29 cellular contexts compared by ENCODE assay signal in genomic region chr6:36273067-36273466, GRCh38.
"Had no signal": no experiment of that assay in that cellular context is flagged by ENCODE, and none has a peak within 500 bp of the region (broad histone marks: within the 10 kb centered on the region; RNA-seq: fewer than 3 reads in every experiment).

No MANE protein-coding gene starts in this region.

- H3K36me3 Mint-ChIP-seq: stimulated activated effector memory CD8-positive, alpha-beta T cell treated with anti-CD3 and anti-CD28 coated beads, Interleukin-12 subunit alpha, Interleukin-12 subunit beta, amount 100 ng/mL, for 72 hours; stimulated activated memory B cell treated with anti-CD40 and anti-IgM and Interleukin-4, amounts not matched to agents 10 μg/mL and 1 μg/mL and 100 μg/mL, for 72 hours; stimulated activated naive B cell treated with anti-CD40 and anti-IgM and Interleukin-4, amounts not matched to agents 10 μg/mL and 1 μg/mL and 100 μg/mL, for 72 hours; type B pancreatic cell had no signal

- H3K9me3 Mint-ChIP-seq: stimulated activated effector memory CD8-positive, alpha-beta T cell treated with anti-CD3 and anti-CD28 coated beads, Interleukin-12 subunit alpha, Interleukin-12 subunit beta, amount 100 ng/mL, for 72 hours; stimulated activated memory B cell treated with anti-CD40 and anti-IgM and Interleukin-4, amounts not matched to agents 10 μg/mL and 1 μg/mL and 100 μg/mL, for 72 hours; stimulated activated naive B cell treated with anti-CD40 and anti-IgM and Interleukin-4, amounts not matched to agents 10 μg/mL and 1 μg/mL and 100 μg/mL, for 72 hours; stimulated activated naive CD8-positive, alpha-beta T cell treated with anti-CD3 and anti-CD28 coated beads, Interleukin-15, amount 100 ng/mL, for 72 hours; stimulated activated naive CD8-positive, alpha-beta T cell treated with anti-CD3 and anti-CD28 coated beads, Interleukin-15, Interleukin-2, amounts not matched to agents 100 ng/mL and 50 ng/mL, for 24 hours; type B pancreatic cell had no signal

- H3K4me1 ChIP-seq: thyroid gland, tibial artery, upper lobe of left lung, upper lobe of right lung, uterus had no signal

- FAIRE-seq: urothelium cell line had no signal

- H3K4me3 ChIP-seq: stomach, suprapubic skin, testis, thoracic aorta, thyroid gland, tibial artery, tibial nerve, transverse colon, upper lobe of left lung, upper lobe of right lung, uterus, vagina had no signal

- H3K36me3 ChIP-seq: stomach, suprapubic skin, thoracic aorta, thyroid gland, tibial artery, tibial nerve, transverse colon, upper lobe of left lung, upper lobe of right lung, uterus, vagina had no signal

- H3K27ac ChIP-seq: stomach, suprapubic skin, testis, thoracic aorta, thyroid gland, tibial artery, tibial nerve, transverse colon, upper lobe of left lung, upper lobe of right lung, uterus, vagina had no signal

- ATAC-seq: stimulated activated effector memory CD8-positive, alpha-beta T cell treated with anti-CD3 and anti-CD28 coated beads, Interleukin-12 subunit alpha, Interleukin-12 subunit beta, amount 100 ng/mL, for 72 hours; stimulated activated memory B cell treated with anti-CD40 and anti-IgM and Interleukin-4, amounts not matched to agents 10 μg/mL and 1 μg/mL and 100 μg/mL, for 72 hours; stimulated activated naive B cell treated with anti-CD40 and anti-IgM and Interleukin-4, amounts not matched to agents 10 μg/mL and 1 μg/mL and 100 μg/mL, for 72 hours; stimulated activated naive CD8-positive, alpha-beta T cell treated with anti-CD3 and anti-CD28 coated beads, Interleukin-15, amount 100 ng/mL, for 72 hours; stimulated activated naive CD8-positive, alpha-beta T cell treated with anti-CD3 and anti-CD28 coated beads, Interleukin-15, Interleukin-2, amounts not matched to agents 100 U/mL and 50 U/mL, for 24 hours; upper lobe of right lung had no signal

- H3K4me1 Mint-ChIP-seq: stimulated activated effector memory CD8-positive, alpha-beta T cell treated with anti-CD3 and anti-CD28 coated beads, Interleukin-12 subunit alpha, Interleukin-12 subunit beta, amount 100 ng/mL, for 72 hours; stimulated activated memory B cell treated with anti-CD40 and anti-IgM and Interleukin-4, amounts not matched to agents 10 μg/mL and 1 μg/mL and 100 μg/mL, for 72 hours; stimulated activated naive B cell treated with anti-CD40 and anti-IgM and Interleukin-4, amounts not matched to agents 10 μg/mL and 1 μg/mL and 100 μg/mL, for 72 hours; stimulated activated naive CD8-positive, alpha-beta T cell treated with anti-CD3 and anti-CD28 coated beads, Interleukin-15, amount 100 ng/mL, for 72 hours had no signal

- DNase-seq: stimulated activated CD4-positive, alpha-beta T cell treated with anti-CD3 and anti-CD28 coated beads, Interleukin-2, amount 100 ng/mL, for 48 hours; stimulated activated CD4-positive, alpha-beta T cell treated with anti-CD3 and anti-CD28 coated beads, Interleukin-4, amount 100 ng/mL, for 1 hour; stimulated activated CD4-positive, alpha-beta T cell treated with anti-CD3 and anti-CD28 coated beads, Interleukin-4, amount 100 ng/mL, for 24 hours; stimulated activated CD4-positive, alpha-beta T cell treated with anti-CD3 and anti-CD28 coated beads, Interleukin-4, amount 100 ng/mL, for 4 hours; stimulated activated CD8-positive, alpha-beta memory T cell treated with anti-CD3 and anti-CD28 coated beads, Interleukin-4, amount 100 ng/mL, for 48 hours; stimulated activated naive B cell treated with anti-CD40 and anti-IgM and Interleukin-4, amounts not matched to agents 10 μg/mL and 1 μg/mL and 100 μg/mL, for 72 hours; stimulated activated naive CD4-positive, alpha-beta T cell; stimulated activated naive CD4-positive, alpha-beta T cell treated with Interleukin-2 at 50 U/mL for 16 hours; stimulated activated naive CD8-positive, alpha-beta T cell treated with anti-CD3 and anti-CD28 coated beads, Interleukin-15, amount 100 ng/mL, for 72 hours; stimulated activated naive CD8-positive, alpha-beta T cell treated with anti-CD3 and anti-CD28 coated beads, Interleukin-15, Interleukin-2, amounts not matched to agents 100 U/mL and 50 U/mL, for 24 hours; stomach; substantia nigra; testis; thyroid gland; tibial artery; transverse colon; trophoblast cell; upper lobe of left lung; upper lobe of right lung; uterus had no signal

- H3K27ac Mint-ChIP-seq: stimulated activated effector memory CD8-positive, alpha-beta T cell treated with anti-CD3 and anti-CD28 coated beads, Interleukin-12 subunit alpha, Interleukin-12 subunit beta, amount 100 ng/mL, for 72 hours; stimulated activated memory B cell treated with anti-CD40 and anti-IgM and Interleukin-4, amounts not matched to agents 10 μg/mL and 1 μg/mL and 100 μg/mL, for 72 hours; stimulated activated naive B cell treated with anti-CD40 and anti-IgM and Interleukin-4, amounts not matched to agents 10 μg/mL and 1 μg/mL and 100 μg/mL, for 72 hours; stimulated activated naive CD8-positive, alpha-beta T cell treated with anti-CD3 and anti-CD28 coated beads, Interleukin-15, amount 100 ng/mL, for 72 hours; stimulated activated naive CD8-positive, alpha-beta T cell treated with anti-CD3 and anti-CD28 coated beads, Interleukin-15, Interleukin-2, amounts not matched to agents 100 ng/mL and 50 ng/mL, for 24 hours; type B pancreatic cell had no signal

- H3K4me3 Mint-ChIP-seq: stimulated activated effector memory CD8-positive, alpha-beta T cell treated with anti-CD3 and anti-CD28 coated beads, Interleukin-12 subunit alpha, Interleukin-12 subunit beta, amount 100 ng/mL, for 72 hours; stimulated activated memory B cell treated with anti-CD40 and anti-IgM and Interleukin-4, amounts not matched to agents 10 μg/mL and 1 μg/mL and 100 μg/mL, for 72 hours; stimulated activated naive B cell treated with anti-CD40 and anti-IgM and Interleukin-4, amounts not matched to agents 10 μg/mL and 1 μg/mL and 100 μg/mL, for 72 hours; stimulated activated naive CD8-positive, alpha-beta T cell treated with anti-CD3 and anti-CD28 coated beads, Interleukin-15, amount 100 ng/mL, for 72 hours; stimulated activated naive CD8-positive, alpha-beta T cell treated with anti-CD3 and anti-CD28 coated beads, Interleukin-15, Interleukin-2, amounts not matched to agents 100 ng/mL and 50 ng/mL, for 24 hours; type B pancreatic cell had no signal

- H3K27me3 ChIP-seq: testis, thyroid gland, upper lobe of left lung, uterus, vagina had no signal

- H3K9me3 ChIP-seq: stomach, suprapubic skin, testis, thoracic aorta, thyroid gland, tibial artery, tibial nerve, transverse colon, upper lobe of left lung, upper lobe of right lung, uterus, vagina had no signal
